18 cellular contexts compared by ENCODE assay signal in the genomic region with DNA sequence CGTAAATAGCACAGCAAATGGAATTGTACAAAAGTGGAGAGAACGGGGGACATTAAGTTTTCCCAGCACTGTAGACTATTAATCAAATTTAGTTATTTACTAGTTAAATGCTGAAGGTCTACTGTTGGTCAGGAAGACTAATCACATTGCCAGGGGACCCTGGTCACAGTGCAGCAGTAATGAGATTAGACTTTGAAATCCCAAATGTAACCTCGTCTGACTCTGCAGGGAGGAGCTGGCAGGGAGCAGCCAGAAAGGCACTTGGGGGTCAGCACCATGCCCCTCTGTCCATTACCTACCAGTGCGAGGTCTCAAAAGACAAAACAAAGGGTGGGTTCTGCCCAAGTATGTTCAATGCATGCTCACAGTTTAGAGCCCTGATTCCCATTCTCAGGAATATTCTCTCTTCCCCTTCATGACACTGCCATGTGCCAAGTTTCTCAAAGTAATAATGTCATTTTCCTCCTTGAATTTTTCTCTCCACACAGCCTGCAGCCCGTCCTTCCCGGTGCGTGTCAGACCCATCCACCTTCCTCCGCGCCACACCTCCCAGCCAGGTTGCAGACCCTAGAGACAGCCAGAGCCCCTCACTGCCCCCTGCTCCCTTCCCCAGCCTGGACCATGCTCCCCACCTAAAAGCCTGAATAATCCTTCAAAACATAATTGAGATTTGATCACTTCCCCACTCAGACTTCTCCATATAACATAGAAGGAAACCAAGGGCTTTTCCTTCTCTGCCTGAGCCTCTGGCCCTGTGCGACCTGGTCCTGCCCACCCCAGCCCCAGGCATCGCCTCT. TPM values are rescaled to one million over a fixed set of nuclear protein-coding genes. Genes with fewer than 3 reads are reported as not detected.
DNase-seq lines count a peak whose midpoint lies in the region; ATAC-seq, FAIRE-seq and TF ChIP-seq lines count a peak whose summit lies in the region.
"Had no signal": no experiment of that assay in that cellular context is flagged by ENCODE, and none has a peak within 500 bp of the region (broad histone marks: within the 10 kb centered on the region; RNA-seq: fewer than 3 reads in every experiment).

No MANE protein-coding gene starts in this region.

- H3K27me3 Mint-ChIP-seq in endodermal cell (ENCODE audit: insufficient read depth) (no peaks in the 10 kb centered on the region), neural progenitor cell (ENCODE audit: insufficient read depth, low read depth) (peaks cover 11% of the 10 kb centered on the region)

- intact Hi-C loops in pancreas (cut with DNase I), result no loop called here

- H3K4me3 Mint-ChIP-seq in endodermal cell, result no peak overlapping the region
- peak overlapping the region; percentile 13 for H3K4me3 Mint-ChIP-seq in neural progenitor cell
- H3K4me3 Mint-ChIP-seq: CD8-positive, alpha-beta memory T cell; H9 had no signal

- CTCF ChIA-PET in SK-N-SH (lab: Yijun Ruan, JAX), result interaction anchor here (0.9 to 5.9 kb wide), 9 partner anchors 9 to 378 kb away, joined by 3 to 39 read pairs (median 6); no protein-coding TSS in a partner anchor

- H3K36me3 ChIP-seq in SK-N-SH (replicated peaks in 1 of 2; ENCODE audit: control insufficient read depth in 1 of 2, insufficient read depth in 2 of 2, low read length in 1 of 2), result no peaks in the 10 kb centered on the region
- H3K36me3 ChIP-seq in endodermal cell (ENCODE audit: control insufficient read depth, insufficient read depth, low read length), result no peaks in the 10 kb centered on the region
- no peaks in the 10 kb centered on the region for H3K36me3 ChIP-seq in neural progenitor cell
- H3K36me3 ChIP-seq in pancreas, result no peaks in the 10 kb centered on the region
- H3K36me3 ChIP-seq: BLaER1 had no signal

- H3K27me3 ChIP-seq in SK-N-SH (ENCODE audit: insufficient read depth) (no peaks in the 10 kb centered on the region), endodermal cell (ENCODE audit: control insufficient read depth, insufficient read depth, low read length, poor library complexity, severe bottlenecking) (no peaks in the 10 kb centered on the region), neural progenitor cell (no peaks in the 10 kb centered on the region), pancreas (no peaks in the 10 kb centered on the region)
- H3K27me3 ChIP-seq: BLaER1 had no signal

- 35% methylated on average over 11 of the region's 11 CpGs for whole genome bisulfite sequencing in SK-N-SH (ENCODE audit: low lambda C conversion rate)
- WGBS in endodermal cell (ENCODE audit: insufficient coverage in 1 of 2, insufficient read length in 1 of 2), 2 experiments, result 79 to 81% methylated on average over 10 to 11 of the region's 11 CpGs
- 61 to 74% methylated on average over 11 of the region's 11 CpGs for WGBS in pancreas, 2 donors

- H3K79me2 ChIP-seq in SK-N-SH (ENCODE audit: insufficient read depth) (no peaks in the 10 kb centered on the region), neural progenitor cell (ENCODE audit: low read depth) (no peaks in the 10 kb centered on the region)

- TF ChIP-seq EP300 in SK-N-SH (IDR thresholded peaks at IDR 0.05; ENCODE audit: borderline replicate concordance in 1 of 2, low read depth in 1 of 2, low read length in 1 of 2), result 0 out of 4 replicates have a peak, but pooled peaks of 1 of the 2 experiments have one; percentile 25

- no peak overlapping the region for H3K4me3 ChIP-seq in SK-N-SH (ENCODE audit: low read depth in 2 of 2, low read length in 1 of 2)
- no peak overlapping the region for H3K4me3 ChIP-seq in endodermal cell (ENCODE audit: low read length)
- H3K4me3 ChIP-seq in neural progenitor cell, result no peak overlapping the region
- H3K4me3 ChIP-seq in pancreas, result no peak overlapping the region
- H3K4me3 ChIP-seq: BLaER1 had no signal

- TF ChIP-seq CTCF in SK-N-SH (IDR thresholded peaks at IDR 0.05) (no peak), endodermal cell (conservative IDR thresholded peaks at IDR 0.05) (no peak), neural progenitor cell (IDR thresholded peaks at IDR 0.05) (no peak), pancreas (IDR thresholded peaks at IDR 0.05) (no peak)

- H3K9me3 Mint-ChIP-seq in endodermal cell (no peaks in the 10 kb centered on the region), neural progenitor cell (peaks cover 9% of the 10 kb centered on the region)
- H3K9me3 Mint-ChIP-seq: CD8-positive, alpha-beta memory T cell; H9 had no signal

- no peak for ATAC-seq in SK-N-SH treated with all-trans-retinoic acid at 6 μM for 48 hours
- no peak for ATAC-seq in pancreas

- no peak overlapping the region for H3K4me2 ChIP-seq in SK-N-SH
- H3K4me2 ChIP-seq in neural progenitor cell, result no peak overlapping the region
- H3K4me2 ChIP-seq: BLaER1 had no signal

- TF ChIP-seq RAD21 in SK-N-SH (IDR thresholded peaks at IDR 0.05; ENCODE audit: low read length), result no peak

- peaks cover 0 to 48% of the 10 kb centered on the region in 2 experiments; a peak in 2 of 4 replicates for H3K4me1 ChIP-seq in SK-N-SH (ENCODE audit: control insufficient read depth in 1 of 2, insufficient read depth in 2 of 2, low read depth in 1 of 2, low read length in 1 of 2)
- no peaks in the 10 kb centered on the region for H3K4me1 ChIP-seq in endodermal cell (ENCODE audit: control insufficient read depth, insufficient read depth, low read length)
- peaks cover 38% of the 10 kb centered on the region for H3K4me1 ChIP-seq in neural progenitor cell
- no peaks in the 10 kb centered on the region for H3K4me1 ChIP-seq in pancreas
- H3K4me1 ChIP-seq: BLaER1, Caco-2 had no signal

- H3K27ac Mint-ChIP-seq in endodermal cell (no peak overlapping the region), neural progenitor cell (peak overlapping the region; percentile 38)
- H3K27ac Mint-ChIP-seq: H9 had no signal

- no peaks in the 10 kb centered on the region for H3K4me1 Mint-ChIP-seq in endodermal cell
- peaks cover 32% of the 10 kb centered on the region for H3K4me1 Mint-ChIP-seq in neural progenitor cell
- H3K4me1 Mint-ChIP-seq: CD8-positive, alpha-beta memory T cell had no signal

- H2AFZ ChIP-seq in SK-N-SH (ENCODE audit: low read depth), result no peak overlapping the region
- no peak overlapping the region for H2AFZ ChIP-seq in neural progenitor cell (replicated peaks)

- H3K9ac ChIP-seq in SK-N-SH, result no peak overlapping the region
- no peak overlapping the region for H3K9ac ChIP-seq in endodermal cell (ENCODE audit: extremely low read depth, low read length, poor library complexity, severe bottlenecking)
- no peak overlapping the region for H3K9ac ChIP-seq in neural progenitor cell
- H3K9ac ChIP-seq: BLaER1 had no signal

- peak overlapping the region in 1 of 2 experiments; percentile 96; a peak in 2 of 4 replicates for H3K27ac ChIP-seq in SK-N-SH (ENCODE audit: low read depth in 2 of 2, low read length in 1 of 2)
- H3K27ac ChIP-seq in endodermal cell (ENCODE audit: low read depth, low read length), result no peak overlapping the region
- no peak overlapping the region for H3K27ac ChIP-seq in neural progenitor cell
- H3K27ac ChIP-seq in pancreas, result no peak overlapping the region
- H3K27ac ChIP-seq: 22Rv1, BLaER1 had no signal

- DNase-seq in SK-N-SH, result peak; percentile 61
- peak; percentile 77 for DNase-seq in NCI-H82 (lab: John Stamatoyannopoulos, UW)
- DNase-seq in endodermal cell, result peak; percentile 21
- peak; percentile 24 for DNase-seq in neural progenitor cell (ENCODE audit: low spot score)
- no peak for DNase-seq in HT-29 (ENCODE audit: low spot score)
- no peak for DNase-seq in ureter (ENCODE audit: low spot score)
- DNase-seq in pancreas, result no peak
- DNase-seq: AML-193; Caco-2; CD8-positive, alpha-beta memory T cell; DND-41; GDM1; GOT3; H9 had no signal

- no peaks in the 10 kb centered on the region for H3K36me3 Mint-ChIP-seq in endodermal cell (ENCODE audit: low read depth)
- H3K36me3 Mint-ChIP-seq in neural progenitor cell, result no peaks in the 10 kb centered on the region
- H3K36me3 Mint-ChIP-seq: CD8-positive, alpha-beta memory T cell had no signal

- H3F3A ChIP-seq in SK-N-SH (replicated peaks; ENCODE audit: insufficient read depth) (no peaks in the 10 kb centered on the region), neural progenitor cell (ENCODE audit: low read depth) (peaks cover 19% of the 10 kb centered on the region)

- H3K9me2 ChIP-seq in SK-N-SH, result no peaks in the 10 kb centered on the region

- H3K9me3 ChIP-seq in SK-N-SH (no peaks in the 10 kb centered on the region), endodermal cell (ENCODE audit: control insufficient read depth, low read length) (no peaks in the 10 kb centered on the region), neural progenitor cell (ENCODE audit: low read depth) (no peaks in the 10 kb centered on the region), pancreas (no peaks in the 10 kb centered on the region)
- H3K9me3 ChIP-seq: Caco-2 had no signal

- POLR2A ChIA-PET in SK-N-SH (lab: Yijun Ruan, JAX), result interaction anchor here (0.9 kb wide), 1 partner anchor 15 kb away, joined by 3 read pairs; no protein-coding TSS in a partner anchor

- H4K20me1 ChIP-seq in SK-N-SH (ENCODE audit: insufficient read depth), result no peaks in the 10 kb centered on the region
- no peaks in the 10 kb centered on the region for H4K20me1 ChIP-seq in neural progenitor cell (ENCODE audit: low read depth)
- H4K20me1 ChIP-seq: BLaER1 had no signal

- no peak for FAIRE-seq in pancreas (lab: Jason Lieb, UNC)
- FAIRE-seq: GM12892 had no signal

TF ChIP-seq in SK-N-SH, 30 proteins besides CTCF, POLR2A, EP300 and RAD21 (continues in another document):
- TF ChIP-seq FOXJ3 (CRISPR knock-in tag; IDR thresholded peaks at IDR 0.05), result no peak
- TF ChIP-seq CHD2 (IDR thresholded peaks at IDR 0.05; ENCODE audit: low read length, partially characterized antibody), result no peak
- no peak for TF ChIP-seq SIN3A (IDR thresholded peaks at IDR 0.05; ENCODE audit: borderline replicate concordance, low read depth, low read length)
- no peak for TF ChIP-seq YY1 (IDR thresholded peaks at IDR 0.05; ENCODE audit: low read depth)

TF ChIP-seq in SK-N-SH treated with all-trans-retinoic acid at 6 μM for 48 hours, 23 proteins besides CTCF, POLR2A, EP300 and RAD21 (continues in another document):
- no peak for TF ChIP-seq BACH2 (CRISPR knock-in tag; IDR thresholded peaks at IDR 0.05; ENCODE audit: borderline replicate concordance)
- no peak for TF ChIP-seq SNAI2 (CRISPR knock-in tag; IDR thresholded peaks at IDR 0.05)
- TF ChIP-seq ZC3H10 (CRISPR knock-in tag; IDR thresholded peaks at IDR 0.05), result no peak

RNA-seq across cellular contexts. Expression of a gene that starts 52.5 kb away (rescaled TPM):
- polyA plus RNA-seq in SK-N-SH (2012; rRNA removed) (28.9 and 29.3 TPM in 2 replicates), pancreas (10 to 100 TPM; 15.1 to 20.3 TPM)
- 28.5 and 44.5 TPM in 2 replicates for polyA plus RNA-seq in SK-N-SH (2012; cell fraction: cytosol; rRNA removed)
- polyA plus RNA-seq in SK-N-SH (2012; cell fraction: nucleus; rRNA removed), result 35.6 and 46.8 TPM in 2 replicates
- total RNA-seq in endodermal cell (10 to 100 TPM; 19.9 to 20.1 TPM), neural progenitor cell (ENCODE audit: low replicate concordance) (23.5 and 50.0 TPM in 2 replicates), ureter (15.5 TPM), pancreas (10 to 100 TPM; 11.9 to 18.9 (median 14.2) TPM)
- polyA plus RNA-seq in endodermal cell (2013, experiment 1 of 2), result 28.9 TPM
- polyA plus RNA-seq in endodermal cell (2013, experiment 2 of 2), result 25.7 TPM
- 11.5 and 12.6 TPM in 2 replicates for total RNA-seq in HT-29 (2014; rRNA removed; shearing (Covaris generic))

Comparison
In these comparisons a context has a peak if more than half of its experiments do, and no peak if none do; other contexts are left out.
1. DNase-seq: peak in SK-N-SH (single experiment), NCI-H82 (single experiment), endodermal cell (single experiment) and neural progenitor cell (single experiment); none in HT-29 (single experiment), ureter (single experiment) and pancreas (0 of 6).